In the genomic region with DNA sequence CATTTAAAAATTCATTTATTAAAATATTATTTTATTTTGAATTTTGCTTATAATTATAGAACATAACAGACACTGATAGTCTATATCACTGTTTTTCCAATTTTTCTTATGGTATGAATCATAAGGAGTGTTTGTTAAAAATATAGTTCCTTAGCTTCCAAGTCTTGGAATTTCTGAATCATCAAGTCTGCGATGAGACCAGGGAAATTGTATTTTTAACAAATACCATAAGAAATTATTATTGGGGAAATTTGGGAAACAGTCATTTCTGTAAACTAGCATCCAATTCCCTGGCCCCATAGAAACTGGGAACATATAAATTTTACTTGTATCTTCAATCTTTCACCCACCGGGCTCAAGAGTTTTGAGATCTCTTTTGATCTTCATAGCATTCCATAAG, we compare ENCODE assay signal across 15 cellular contexts.
"Had no signal": no experiment of that assay in that cellular context is flagged by ENCODE, and none has a peak within 500 bp of the region (broad histone marks: within the 10 kb centered on the region; RNA-seq: fewer than 3 reads in every experiment).

No MANE protein-coding gene starts in this region.

- H3K27me3 ChIP-seq: gastrocnemius medialis, heart right ventricle, left lung, ovary had no signal

- H3K36me3 ChIP-seq: gastrocnemius medialis, heart right ventricle, left lung, ovary, thoracic aorta had no signal

- DNase-seq: activated CD4-positive, alpha-beta T cell treated with anti-CD3 and anti-CD28 coated beads for 4 hours; activated CD8-positive, alpha-beta memory T cell treated with anti-CD3 and anti-CD28 coated beads, Interleukin-2, amount 50 U/mL, for 48 hours; activated CD8-positive, alpha-beta T cell treated with anti-CD3 and anti-CD28 coated beads for 36 hours; activated naive CD4-positive, alpha-beta T cell; central memory CD4-positive, alpha-beta T cell; gastrocnemius medialis; heart right ventricle; left lung; nephron progenitor cell; ovary; stimulated activated CD4-positive, alpha-beta T cell treated with anti-CD3 and anti-CD28 coated beads, Interleukin-15, amount 100 ng/mL, for 24 hours; stimulated activated CD4-positive, alpha-beta T cell treated with anti-CD3 and anti-CD28 coated beads, Interleukin-4, amount 100 ng/mL, for 24 hours; T-helper 9 cell had no signal

- H3K4me1 ChIP-seq: gastrocnemius medialis, left lung had no signal

- H3K27ac ChIP-seq: gastrocnemius medialis, left lung, ovary, thoracic aorta had no signal

- H3K4me3 ChIP-seq: gastrocnemius medialis, heart right ventricle, left lung, ovary, thoracic aorta had no signal

- ATAC-seq: activated CD8-positive, alpha-beta T cell treated with anti-CD3 and anti-CD28 coated beads for 36 hours; esophagus mucosa; gastrocnemius medialis; heart right ventricle; left lung had no signal
